In genomic region chr14:88562831-88563686, GRCh38 we compare ENCODE assay signal across 8 cellular contexts. TPM values are rescaled to one million over a fixed set of nuclear protein-coding genes. Genes with fewer than 3 reads are reported as not detected.
DNase-seq lines count a peak whose midpoint lies in the region; TF ChIP-seq lines count a peak whose summit lies in the region.

TSS of gene ZC3H14 (plus strand) at chr14:88563037. CDS start at chr14:88563134, 97 bp downstream.

- DNase-seq in H4 (ENCODE audit: low spot score) (peak; percentile 79), LoVo (ENCODE audit: low spot score) (peak; percentile 92), SHP77 (lab: John Stamatoyannopoulos, UW) (peak; percentile 72 to 83), fibroblast of the aortic adventitia (ENCODE audit: low read depth) (peak; percentile 78), nephron progenitor cell (peak; percentile 92), stomach (peak; percentile 84)
- peak; percentile 82 for DNase-seq in activated effector memory CD4-positive, alpha-beta T cell treated with Interleukin-2 at 50 U/mL for 16 hours

- no peak for TF ChIP-seq POLR2A in stomach (IDR thresholded peaks at IDR 0.05)

- 0 to 1% (median 0%) methylated on average over 53 to 99 of the region's 99 CpGs for WGBS in stomach, 5 donors

- no peak for TF ChIP-seq EP300 in stomach (IDR thresholded peaks at IDR 0.05)

- TF ChIP-seq CTCF in fibroblast of the aortic adventitia (IDR thresholded peaks at IDR 0.05; ENCODE audit: insufficient read depth, low read length) (no peak), nephron progenitor cell (IDR thresholded peaks at IDR 0.05) (no peak), stomach (IDR thresholded peaks at IDR 0.05) (no peak)

- H3K27ac Mint-ChIP-seq in nephron progenitor cell, result peak within 1 kb of the TSS; percentile 97

- H3K27me3 Mint-ChIP-seq in nephron progenitor cell (ENCODE audit: low read depth, poor library complexity), result peaks cover 7% of the 10 kb centered on the region

- H3K4me3 ChIP-seq in fibroblast of the aortic adventitia (ENCODE audit: low read depth, low read length), result peak within 1 kb of the TSS; percentile 89
- H3K4me3 ChIP-seq in stomach, result peak within 1 kb of the TSS; percentile 84 to 94 (median 90)

- intact Hi-C loops in stomach (cut with DNase I; ENCODE audit: low total_unique reads), result no loop called here

- no peaks in the 10 kb centered on the region for H3K27me3 ChIP-seq in stomach

- H3K27ac ChIP-seq in stomach, result peak within 1 kb of the TSS; percentile 89 to 99 (median 93)

- peaks cover 14% of the 10 kb centered on the region for H3K36me3 Mint-ChIP-seq in nephron progenitor cell (ENCODE audit: low read depth)

- H3K9ac ChIP-seq in ES-I3 (ENCODE audit: low read depth, low read length), result peak within 1 kb of the TSS; percentile 92

- peak within 1 kb of the TSS; percentile 91 for H3K4me3 Mint-ChIP-seq in nephron progenitor cell

- H3K9me3 ChIP-seq in ES-I3 (ENCODE audit: control insufficient read depth, insufficient read depth, low read length) (no peaks in the 10 kb centered on the region), stomach (no peaks in the 10 kb centered on the region)

- peaks cover 2% of the 10 kb centered on the region; the same call in 1 of the 2 replicates for H3K36me3 ChIP-seq in ES-I3 (ENCODE audit: insufficient read depth, low read length)
- peaks cover 5 to 7% (median 6%) of the 10 kb centered on the region in 4 donors for H3K36me3 ChIP-seq in stomach

- H3K4me1 Mint-ChIP-seq in nephron progenitor cell, result peaks cover 25% of the 10 kb centered on the region

- H3K4me1 ChIP-seq in ES-I3 (ENCODE audit: insufficient read depth, low read length), result 0 out of 2 replicates have a peak, but pooled peaks cover 6% of the 10 kb centered on the region
- H3K4me1 ChIP-seq in stomach, result peaks cover 9 to 37% (median 21%) of the 10 kb centered on the region in 4 donors

- no peaks in the 10 kb centered on the region for H3K9me3 Mint-ChIP-seq in nephron progenitor cell

RNA-seq across cellular contexts. Expression of gene ZC3H14, which starts in this region (rescaled TPM):
- total RNA-seq in H4 (2014; rRNA removed; shearing (Covaris generic)), result 56.8 and 68.6 TPM in 2 replicates
- total RNA-seq in fibroblast of the aortic adventitia (ENCODE audit: low replicate concordance) (35.6 and 78.3 TPM in 2 replicates), stomach (10 to 100 TPM; 61.3 to 83.9 (median 67.8) TPM)
- 10 to 100 TPM; 18.0 to 24.4 (median 18.7) TPM for polyA plus RNA-seq in stomach

Comparison
In these comparisons a context has a peak if more than half of its experiments do, and no peak if none do; other contexts are left out.
1. Peak in every context shown above with its lines: DNase-seq, H3K4me3 ChIP-seq and H3K27ac ChIP-seq.